In the genomic region with DNA sequence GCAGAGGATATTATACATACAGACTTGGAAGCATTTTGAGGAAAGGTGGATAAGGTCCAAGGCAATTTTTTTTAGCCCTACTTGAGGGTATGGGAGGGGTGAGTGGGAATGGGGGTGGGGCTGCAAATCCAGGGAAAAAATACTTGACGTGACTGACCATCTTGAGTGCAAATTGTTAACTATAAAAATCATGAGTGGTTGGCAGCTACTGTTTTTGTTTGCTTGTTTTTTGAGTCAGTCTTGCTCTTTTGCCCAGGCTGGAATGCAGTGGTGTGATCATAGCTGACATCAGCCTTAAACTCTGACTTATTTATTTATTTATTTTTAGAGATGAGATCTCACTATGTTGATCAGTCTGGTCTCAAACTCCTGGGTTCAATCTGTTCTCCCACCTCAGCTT, we compare ENCODE assay signal across 22 cellular contexts.
DNase-seq lines count a peak whose midpoint lies in the region; FAIRE-seq and TF ChIP-seq lines count a peak whose summit lies in the region.
"Had no signal": no experiment of that assay in that cellular context is flagged by ENCODE, and none has a peak within 500 bp of the region (broad histone marks: within the 10 kb centered on the region; RNA-seq: fewer than 3 reads in every experiment).

No MANE protein-coding gene starts in this region.

- H3K27ac Mint-ChIP-seq in nephron progenitor cell = peak overlapping the region; percentile 53
- H3K27ac Mint-ChIP-seq: activated naive CD8-positive, alpha-beta T cell treated with anti-CD3 and anti-CD28 coated beads for 36 hours; CD4-positive, alpha-beta T cell; endodermal cell had no signal

- FAIRE-seq in RCC 7860 (lab: Jason Lieb, UNC) = no peak

- no peak overlapping the region for H3K4me3 ChIP-seq in ascending aorta
- H3K4me3 ChIP-seq: HAP-1, stomach, uterus had no signal

- no peaks in the 10 kb centered on the region for H3K27me3 Mint-ChIP-seq in nephron progenitor cell (ENCODE audit: low read depth, poor library complexity)
- H3K27me3 Mint-ChIP-seq: activated naive CD8-positive, alpha-beta T cell treated with anti-CD3 and anti-CD28 coated beads for 36 hours; CD4-positive, alpha-beta T cell had no signal

- H3K9me3 ChIP-seq in ascending aorta = no peaks in the 10 kb centered on the region
- H3K9me3 ChIP-seq: uterus had no signal

- H3K36me3 ChIP-seq in ascending aorta = no peaks in the 10 kb centered on the region
- H3K36me3 ChIP-seq: HAP-1, stomach, uterus had no signal

- no peak overlapping the region for H3K27ac ChIP-seq in ascending aorta
- H3K27ac ChIP-seq: stomach had no signal

- peak; percentile 10 for DNase-seq in AG20443 (ENCODE audit: low spot score)
- peak; percentile 73 for DNase-seq in RCC 7860 (ENCODE audit: low spot score)
- peak; percentile 52 for DNase-seq in fibroblast of gingiva (ENCODE audit: low read depth)
- DNase-seq in nephron progenitor cell = no peak
- DNase-seq in SKM-1 (lab: John Stamatoyannopoulos, UW; ENCODE audit: unreplicated experiment) = no peak
- no peak for DNase-seq in NOMO-1 treated with DMSO at 0.1 percent for 48 hours (lab: John Stamatoyannopoulos, UW; ENCODE audit: unreplicated experiment)
- no peak for DNase-seq in stimulated activated CD4-positive, alpha-beta T cell treated with anti-CD3 and anti-CD28 coated beads, Interleukin-12 subunit alpha, Interleukin-12 subunit beta, amount 100 ng/mL, for 4 hours
- no peak for DNase-seq in ascending aorta (ENCODE audit: low spot score in 2 of 2)
- DNase-seq: activated CD4-positive, CD25-positive, alpha-beta regulatory T cell; activated naive CD8-positive, alpha-beta T cell treated with anti-CD3 and anti-CD28 coated beads for 36 hours; CD4-positive, alpha-beta T cell; DND-41; endodermal cell; Kasumi-1; NCI-H146; NCI-H2227 treated with DMSO at 0.1 percent for 48 hours; NK-92 treated with Interleukin-12 subunit alpha and Interleukin-12 subunit beta, amount 100 ng/mL, for 24 hours; stomach; T-helper 2 cell; uterus had no signal

- TF ChIP-seq CTCF in nephron progenitor cell (IDR thresholded peaks at IDR 0.05) (no peak), ascending aorta (IDR thresholded peaks at IDR 0.05) (no peak)

- peaks cover 7% of the 10 kb centered on the region for H3K36me3 Mint-ChIP-seq in nephron progenitor cell (ENCODE audit: low read depth)
- H3K36me3 Mint-ChIP-seq: activated naive CD8-positive, alpha-beta T cell treated with anti-CD3 and anti-CD28 coated beads for 36 hours had no signal

- no peak overlapping the region for H3K4me3 Mint-ChIP-seq in nephron progenitor cell
- H3K4me3 Mint-ChIP-seq: activated naive CD8-positive, alpha-beta T cell treated with anti-CD3 and anti-CD28 coated beads for 36 hours; CD4-positive, alpha-beta T cell; endodermal cell; neural crest cell had no signal

- intact Hi-C loops in ascending aorta (cut with DNase I) = no loop called here

- H3K27me3 ChIP-seq in ascending aorta = no peaks in the 10 kb centered on the region
- H3K27me3 ChIP-seq: stomach, uterus had no signal

- peaks cover 22% of the 10 kb centered on the region for H3K9me3 Mint-ChIP-seq in nephron progenitor cell

- no peaks in the 10 kb centered on the region for H3K4me1 Mint-ChIP-seq in nephron progenitor cell
- H3K4me1 Mint-ChIP-seq: activated naive CD8-positive, alpha-beta T cell treated with anti-CD3 and anti-CD28 coated beads for 36 hours; endodermal cell; neural crest cell had no signal

- H3K4me1 ChIP-seq in ascending aorta = no peaks in the 10 kb centered on the region
- H3K4me1 ChIP-seq: stomach, uterus had no signal

Comparison
In these comparisons a context has a peak if more than half of its experiments do, and no peak if none do; other contexts are left out.
1. DNase-seq: peak in AG20443 (single experiment), RCC 7860 (single experiment) and fibroblast of gingiva (single experiment); none in nephron progenitor cell (single experiment), SKM-1 (single experiment), NOMO-1 treated with DMSO at 0.1 percent for 48 hours (single experiment), stimulated activated CD4-positive, alpha-beta T cell treated with anti-CD3 and anti-CD28 coated beads, Interleukin-12 subunit alpha, Interleukin-12 subunit beta, amount 100 ng/mL, for 4 hours (single experiment) and ascending aorta (0 of 2).